Comparison of ENCODE assay signal across 1 cellular context in genomic region chr1:84632975-84633427, GRCh38.
TF ChIP-seq lines count a peak whose summit lies in the region.

No MANE protein-coding gene starts in this region.

TF ChIP-seq in GM23338, 12 proteins besides CTCF, POLR2A, EP300 and RAD21 (continued from another document):
- TF ChIP-seq ZNF462 (CRISPR knock-in tag; IDR thresholded peaks at IDR 0.05) (no peak), POLR2AphosphoS5 (IDR thresholded peaks at IDR 0.05; ENCODE audit: low read depth) (no peak), REST (IDR thresholded peaks at IDR 0.05; ENCODE audit: unreplicated experiment) (no peak), ETS1 (IDR thresholded peaks at IDR 0.05) (no peak), NANOG (IDR thresholded peaks at IDR 0.05; ENCODE audit: borderline replicate concordance) (no peak), STAT1 (IDR thresholded peaks at IDR 0.05; ENCODE audit: unreplicated experiment) (no peak), EZH2 (IDR thresholded peaks at IDR 0.05; ENCODE audit: low read depth, unreplicated experiment) (no peak), JUNB (IDR thresholded peaks at IDR 0.05; ENCODE audit: unreplicated experiment) (no peak)
